Comparison of ENCODE assay signal across 8 cellular contexts in genomic region chrX:130902783-130903613, GRCh38. TPM values are rescaled to one million over a fixed set of nuclear protein-coding genes. Genes with fewer than 3 reads are reported as not detected.
A peak's percentile ranks its signal among the peaks of the same experiment; 100 is the strongest.
DNase-seq lines count a peak whose midpoint lies in the region; ATAC-seq and TF ChIP-seq lines count a peak whose summit lies in the region.

TSS of gene ENOX2 (minus strand) at chrX:130903209. CDS start at chrX:130703216, 199,993 bp downstream.

- H3K36me3 Mint-ChIP-seq in IgD-negative memory B cell = no peaks in the 10 kb centered on the region

- no peak for TF ChIP-seq CTCF in epithelial cell of proximal tubule (conservative IDR thresholded peaks at IDR 0.05; ENCODE audit: low read depth, low read length)

- no peaks in the 10 kb centered on the region for H3K27me3 Mint-ChIP-seq in IgD-negative memory B cell

- H3K4me3 ChIP-seq in epithelial cell of proximal tubule (ENCODE audit: low read depth, low read length) = peak within 1 kb of the TSS; percentile 61

- H3K4me1 Mint-ChIP-seq in IgD-negative memory B cell = peaks cover 0 to 7% (median 5%) of the 10 kb centered on the region in 3 donors

- peak; percentile 98 for ATAC-seq in GM21529 (IDR thresholded peaks at IDR 0.05; ENCODE audit: unreplicated experiment)

- H3K9me3 Mint-ChIP-seq in IgD-negative memory B cell = no peaks in the 10 kb centered on the region

- peak within 1 kb of the TSS in 1 of 3 donors; percentile 54 for H3K27ac Mint-ChIP-seq in IgD-negative memory B cell

- peak; percentile 95 for DNase-seq in DMS 273 treated with DMSO at 0.1 percent for 48 hours (lab: John Stamatoyannopoulos, UW)
- DNase-seq in OCI-M2 (lab: John Stamatoyannopoulos, UW; ENCODE audit: unreplicated experiment) = peak; percentile 7
- DNase-seq in activated T-cell treated with anti-CD3 and anti-CD28 coated beads for 4 hours = peak; percentile 58
- DNase-seq in epithelial cell of proximal tubule (ENCODE audit: low read depth) = peak; percentile 80
- peak; percentile 94 for DNase-seq in mucosa of gallbladder (ENCODE audit: low spot score)
- peak; percentile 78 for DNase-seq in stimulated activated CD8-positive, alpha-beta memory T cell treated with anti-CD3 and anti-CD28 coated beads, Interleukin-4, amount 100 ng/mL, for 48 hours

- no peak within 1 kb of the TSS for H3K4me3 Mint-ChIP-seq in IgD-negative memory B cell

RNA-seq across cellular contexts. Expression of gene ENOX2, which starts in this region (rescaled TPM):
- 19.1 TPM for polyA plus RNA-seq in IgD-negative memory B cell
- 6.5 and 8.1 TPM in 2 replicates for total RNA-seq in epithelial cell of proximal tubule
- total RNA-seq in mucosa of gallbladder = 18.2 TPM

Comparison
In these comparisons a context has a peak if more than half of its experiments do, and no peak if none do; other contexts are left out.
1. Peak in every context shown above with its lines: DNase-seq, ATAC-seq and H3K4me3 ChIP-seq.
2. DNase-seq: peak in every context shown above with its lines; median percentile 95 in DMS 273 treated with DMSO at 0.1 percent for 48 hours; 94 in mucosa of gallbladder; 80 in epithelial cell of proximal tubule; 78 in stimulated activated CD8-positive, alpha-beta memory T cell treated with anti-CD3 and anti-CD28 coated beads, Interleukin-4, amount 100 ng/mL, for 48 hours; 58 in activated T-cell treated with anti-CD3 and anti-CD28 coated beads for 4 hours; 7 in OCI-M2.